21 cellular contexts compared by ENCODE assay signal in genomic region chr12:1825382-1826102, GRCh38. TPM values are rescaled to one million over a fixed set of nuclear protein-coding genes. Genes with fewer than 3 reads are reported as not detected.
A peak's percentile ranks its signal among the peaks of the same experiment; 100 is the strongest.
DNase-seq lines count a peak whose midpoint lies in the region; ATAC-seq, FAIRE-seq and TF ChIP-seq lines count a peak whose summit lies in the region.
"Had no signal": no experiment of that assay in that cellular context is flagged by ENCODE, and none has a peak within 500 bp of the region (broad histone marks: within the 10 kb centered on the region; RNA-seq: fewer than 3 reads in every experiment).

No MANE protein-coding gene starts in this region.

- DNase-seq in HTR-8/SVneo (ENCODE audit: insufficient read length, low spot score), result no peak
- DNase-seq in neuronal stem cell (ENCODE audit: low spot score), result no peak
- DNase-seq in mesenchymal stem cell, result no peak
- DNase-seq in middle frontal gyrus (ENCODE audit: extremely low spot score, low spot score), result no peak
- no peak for DNase-seq in effector memory CD4-positive, alpha-beta T cell
- DNase-seq: 8988T; C1 segment of cervical spinal cord; CD4-positive, CD25-positive, alpha-beta regulatory T cell; CD8-positive, alpha-beta memory T cell; COR-L47; DMS 273 treated with DMSO at 0.1 percent for 48 hours; GOT3; H7 had no signal

- H2BK120ac ChIP-seq in neuronal stem cell (ENCODE audit: low read depth, low read length), result no peak overlapping the region
- H2BK120ac ChIP-seq in mesenchymal stem cell (ENCODE audit: low read depth, low read length), result no peak overlapping the region

- H2AFZ ChIP-seq in neuronal stem cell (ENCODE audit: low read length), result no peak overlapping the region
- no peak overlapping the region for H2AFZ ChIP-seq in mesenchymal stem cell (ENCODE audit: low read depth, low read length)

- peak overlapping the region in 3 of 5 experiments; percentile 47 to 71 (median 67) for H3K27ac Mint-ChIP-seq in brain
- H3K27ac Mint-ChIP-seq: CD4-positive, CD25-positive, alpha-beta regulatory T cell had no signal

- no peak overlapping the region for H2AK5ac ChIP-seq in neuronal stem cell (ENCODE audit: low read depth, low read length)
- H2AK5ac ChIP-seq in mesenchymal stem cell (ENCODE audit: low read length, severe bottlenecking), result no peak overlapping the region

- peak overlapping the region; percentile 80 for H3K27ac ChIP-seq in BLaER1
- H3K27ac ChIP-seq in neuronal stem cell (replicated peaks; ENCODE audit: low read length), result no peak overlapping the region
- H3K27ac ChIP-seq in mesenchymal stem cell (ENCODE audit: low read length, poor library complexity, severe bottlenecking), result no peak overlapping the region
- H3K27ac ChIP-seq in effector memory CD4-positive, alpha-beta T cell (ENCODE audit: insufficient read depth, low read length, poor library complexity, severe bottlenecking), result no peak overlapping the region

- H2BK12ac ChIP-seq in neuronal stem cell (ENCODE audit: low read length) (no peak overlapping the region), mesenchymal stem cell (ENCODE audit: low read length in 2 of 2) (no peak overlapping the region)

- H2BK15ac ChIP-seq in neuronal stem cell (ENCODE audit: low read length), result no peak overlapping the region
- no peak overlapping the region for H2BK15ac ChIP-seq in mesenchymal stem cell (ENCODE audit: low read depth, poor library complexity, severe bottlenecking)

- peak overlapping the region; percentile 90 for H3K23ac ChIP-seq in neuronal stem cell (ENCODE audit: low read depth, low read length, poor library complexity)
- no peak overlapping the region for H3K23ac ChIP-seq in mesenchymal stem cell (ENCODE audit: low read length in 2 of 2)

- peaks cover 100% of the 10 kb centered on the region for H3K4me1 ChIP-seq in BLaER1
- H3K4me1 ChIP-seq in neuronal stem cell (ENCODE audit: control insufficient read depth in 2 of 2, insufficient read depth in 1 of 2, low read depth in 1 of 2, low read length in 2 of 2), result peaks cover 2 to 4% of the 10 kb centered on the region in 2 donors
- H3K4me1 ChIP-seq in mesenchymal stem cell (ENCODE audit: control insufficient read depth, insufficient read depth, low read depth, low read length), result peaks cover 4% of the 10 kb centered on the region
- no peaks in the 10 kb centered on the region for H3K4me1 ChIP-seq in effector memory CD4-positive, alpha-beta T cell (ENCODE audit: control insufficient read depth, insufficient read depth, low read length, poor library complexity, severe bottlenecking)

- FAIRE-seq in HTR-8/SVneo (lab: Jason Lieb, UNC), result peak; percentile 66
- FAIRE-seq: G401.6, GM12891, GM19239 had no signal

- H3K4me1 Mint-ChIP-seq in brain, result peaks cover 70% of the 10 kb centered on the region

- WGBS in neuronal stem cell (ENCODE audit: extremely low coverage in 2 of 2, insufficient read length in 2 of 2, insufficient replicate concordance in 1 of 2), 2 donors, result no CpG with 5 or more reads among the region's 14 CpGs
- 77% methylated on average over 14 of the region's 14 CpGs for WGBS in mesenchymal stem cell

- no peak overlapping the region for H4K8ac ChIP-seq in neuronal stem cell (ENCODE audit: low read depth, low read length)
- H4K8ac ChIP-seq in mesenchymal stem cell (ENCODE audit: low read length), result no peak overlapping the region

- H3K14ac ChIP-seq in neuronal stem cell (ENCODE audit: low read length) (peak overlapping the region; percentile 5), mesenchymal stem cell (ENCODE audit: low read length in 2 of 2) (peak overlapping the region in 1 of 2 experiments; percentile 18)

- H3K9ac ChIP-seq in BLaER1 (peak overlapping the region; percentile 45; the same call in 1 of the 2 replicates), neuronal stem cell (ENCODE audit: low read depth, low read length, poor library complexity) (no peak overlapping the region), mesenchymal stem cell (ENCODE audit: low read length) (no peak overlapping the region)

- H4K91ac ChIP-seq in neuronal stem cell (ENCODE audit: low read depth, low read length, poor library complexity), result peak overlapping the region; percentile 27
- H4K91ac ChIP-seq in mesenchymal stem cell (ENCODE audit: low read length), result no peak overlapping the region

- H3K36me3 Mint-ChIP-seq in brain, result no peaks in the 10 kb centered on the region
- H3K36me3 Mint-ChIP-seq: CD4-positive, CD25-positive, alpha-beta regulatory T cell; CD8-positive, alpha-beta memory T cell had no signal

- H3K4me2 ChIP-seq in BLaER1 (peak overlapping the region; percentile 97), neuronal stem cell (ENCODE audit: insufficient read depth, low read length, poor library complexity, severe bottlenecking) (no peak overlapping the region), mesenchymal stem cell (ENCODE audit: low read length, poor library complexity, severe bottlenecking) (no peak overlapping the region)

- peaks cover 18% of the 10 kb centered on the region for H3K36me3 ChIP-seq in BLaER1
- H3K36me3 ChIP-seq in neuronal stem cell (replicated peaks in 1 of 2; ENCODE audit: control insufficient read depth in 2 of 2, insufficient read depth in 2 of 2, low read length in 2 of 2), result no peaks in the 10 kb centered on the region
- no peaks in the 10 kb centered on the region for H3K36me3 ChIP-seq in mesenchymal stem cell (ENCODE audit: control insufficient read depth in 1 of 2, insufficient read depth in 2 of 2, low read depth in 1 of 2, low read length in 2 of 2)
- H3K36me3 ChIP-seq in effector memory CD4-positive, alpha-beta T cell (ENCODE audit: control insufficient read depth, insufficient read depth, low read length), result no peaks in the 10 kb centered on the region

- H3K9me3 Mint-ChIP-seq in brain, result peaks cover 0 to 2% (median 0%) of the 10 kb centered on the region in 5 experiments
- H3K9me3 Mint-ChIP-seq: CD4-positive, CD25-positive, alpha-beta regulatory T cell; CD8-positive, alpha-beta memory T cell had no signal

- no peaks in the 10 kb centered on the region for H3K27me3 ChIP-seq in BLaER1
- peaks cover 0 to 80% (median 23%) of the 10 kb centered on the region in 3 experiments for H3K27me3 ChIP-seq in neuronal stem cell (ENCODE audit: control insufficient read depth in 3 of 3, insufficient read depth in 3 of 3, low read depth in 1 of 3, low read length in 3 of 3)
- peaks cover 69 to 84% of the 10 kb centered on the region in 2 experiments for H3K27me3 ChIP-seq in mesenchymal stem cell (ENCODE audit: control insufficient read depth in 1 of 2, insufficient read depth in 1 of 2, low read length in 2 of 2)
- peaks cover 12% of the 10 kb centered on the region for H3K27me3 ChIP-seq in effector memory CD4-positive, alpha-beta T cell (replicated peaks; ENCODE audit: control insufficient read depth, insufficient read depth, low read length, poor library complexity, severe bottlenecking)

- ATAC-seq in GM21447 (IDR thresholded peaks at IDR 0.05; ENCODE audit: unreplicated experiment), result no peak
- ATAC-seq: HCT116 had no signal

- peaks cover 16% of the 10 kb centered on the region for H3K27me3 Mint-ChIP-seq in brain

- TF ChIP-seq CTCF in brain (conservative IDR thresholded peaks at IDR 0.05), result no peak

- no peaks in the 10 kb centered on the region for H3K9me3 ChIP-seq in BLaER1
- no peaks in the 10 kb centered on the region for H3K9me3 ChIP-seq in neuronal stem cell (replicated peaks in 1 of 2; ENCODE audit: control insufficient read depth in 2 of 2, insufficient read depth in 1 of 2, low read depth in 1 of 2, low read length in 2 of 2)
- no peaks in the 10 kb centered on the region for H3K9me3 ChIP-seq in mesenchymal stem cell (ENCODE audit: control insufficient read depth, low read length)
- no peaks in the 10 kb centered on the region for H3K9me3 ChIP-seq in effector memory CD4-positive, alpha-beta T cell (ENCODE audit: control insufficient read depth, low read length)

- no peak overlapping the region for H3K4me3 Mint-ChIP-seq in brain
- H3K4me3 Mint-ChIP-seq: CD4-positive, CD25-positive, alpha-beta regulatory T cell; CD8-positive, alpha-beta memory T cell had no signal

- H3K4ac ChIP-seq in neuronal stem cell (ENCODE audit: low read length), result no peak overlapping the region
- no peak overlapping the region for H3K4ac ChIP-seq in mesenchymal stem cell (ENCODE audit: low read depth in 1 of 2, low read length in 2 of 2)

- no peaks in the 10 kb centered on the region for H4K20me1 ChIP-seq in BLaER1

- no peak overlapping the region for H2BK5ac ChIP-seq in neuronal stem cell (ENCODE audit: low read length)
- H2BK5ac ChIP-seq in mesenchymal stem cell (ENCODE audit: low read depth, low read length, poor library complexity, severe bottlenecking), result no peak overlapping the region

- H3K4me3 ChIP-seq in BLaER1 (no peak overlapping the region), neuronal stem cell (ENCODE audit: low read length in 2 of 2) (peak overlapping the region in 1 of 2 donors; percentile 22), mesenchymal stem cell (ENCODE audit: insufficient read depth in 1 of 2, low read depth in 1 of 2, low read length in 2 of 2) (no peak overlapping the region)
- no peak overlapping the region for H3K4me3 ChIP-seq in effector memory CD4-positive, alpha-beta T cell (ENCODE audit: insufficient read depth, low read depth, low read length, poor library complexity, severe bottlenecking)

- no peaks in the 10 kb centered on the region for H3K79me1 ChIP-seq in neuronal stem cell (ENCODE audit: low read depth, low read length)
- H3K79me1 ChIP-seq in mesenchymal stem cell (replicated peaks; ENCODE audit: low read length, poor library complexity, severe bottlenecking), result no peaks in the 10 kb centered on the region

- no peak overlapping the region for H3K18ac ChIP-seq in neuronal stem cell (ENCODE audit: low read length)
- no peak overlapping the region for H3K18ac ChIP-seq in mesenchymal stem cell (ENCODE audit: low read depth in 1 of 2, low read length in 2 of 2)

RNA-seq across cellular contexts. Expression of gene LRTM2, which starts 5.2 kb away (rescaled TPM):
- 7.7 TPM for polyA plus RNA-seq in brain (ENCODE audit: insufficient read depth, low read depth, low replicate concordance)
- 0.03 TPM for polyA plus RNA-seq in neuronal stem cell (2013, experiment 1 of 2)
- polyA plus RNA-seq in neuronal stem cell (2013, experiment 2 of 2), result 0.03 TPM
- polyA plus RNA-seq in mesenchymal stem cell (2013, experiment 1 of 2), result 0.01 TPM
- 0.01 TPM for polyA plus RNA-seq in mesenchymal stem cell (2013, experiment 2 of 2)
- polyA plus RNA-seq: AG04450; CD4-positive, CD25-positive, alpha-beta regulatory T cell; CD8-positive, alpha-beta memory T cell had no signal
